In the genomic region with DNA sequence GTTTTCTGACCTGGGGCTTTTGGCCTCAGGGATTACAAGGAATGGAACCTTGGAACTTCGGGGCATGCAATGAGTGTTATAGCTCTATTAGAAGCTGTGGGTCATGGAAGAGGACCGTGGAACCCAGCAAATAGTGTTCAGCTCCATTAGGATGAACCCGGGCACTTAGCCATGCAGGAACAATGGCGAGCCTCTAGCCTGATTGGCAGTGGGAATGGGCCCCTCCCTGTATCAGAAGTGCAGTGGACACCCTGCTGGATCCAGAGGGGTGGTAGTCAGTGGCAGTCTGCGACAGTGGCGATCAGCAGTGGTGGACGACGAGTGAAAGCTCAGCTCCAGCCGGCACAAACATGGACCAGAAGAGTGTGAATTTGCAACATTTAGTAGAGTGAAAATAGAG, we compare ENCODE assay signal across 23 cellular contexts.
DNase-seq lines count a peak whose midpoint lies in the region; ATAC-seq, FAIRE-seq and TF ChIP-seq lines count a peak whose summit lies in the region.
"Had no signal": no experiment of that assay in that cellular context is flagged by ENCODE, and none has a peak within 500 bp of the region (broad histone marks: within the 10 kb centered on the region; RNA-seq: fewer than 3 reads in every experiment).

No MANE protein-coding gene starts in this region.

- H3K36me3 ChIP-seq in OCI-LY3 (replicated peaks; ENCODE audit: low read depth, low read length) (no peaks in the 10 kb centered on the region), H1 (ENCODE audit: control insufficient read depth in 2 of 4, insufficient read depth in 4 of 4, low read length in 3 of 4) (no peaks in the 10 kb centered on the region; a peak in 1 of 8 replicates), vagina (no peaks in the 10 kb centered on the region)
- H3K36me3 ChIP-seq: BE2C, BLaER1 had no signal

- POLR2A ChIA-PET in H1 (lab: Charles Lee; ENCODE audit: partially characterized antibody) = no interaction called here

- no peak overlapping the region for H3K4ac ChIP-seq in H1 (replicated peaks; ENCODE audit: insufficient read length, low read depth, low read length)

- no peak for FAIRE-seq in H1 (lab: Jason Lieb, UNC)
- FAIRE-seq: GM12878, GM12892, GM18507 had no signal

- H3K9me3 ChIP-seq in OCI-LY3 (ENCODE audit: insufficient read depth, low read length) = no peaks in the 10 kb centered on the region
- peaks cover 0 to 5% of the 10 kb centered on the region in 2 experiments; a peak in 2 of 4 replicates for H3K9me3 ChIP-seq in H1 (ENCODE audit: insufficient read depth in 2 of 2, low read depth in 1 of 2, low read length in 1 of 2)
- H3K9me3 ChIP-seq in vagina = no peaks in the 10 kb centered on the region
- H3K9me3 ChIP-seq: BE2C, BLaER1 had no signal

- H3K4me1 ChIP-seq in OCI-LY3 (ENCODE audit: low read length) (no peaks in the 10 kb centered on the region), H1 (replicated peaks in 1 of 4; ENCODE audit: control insufficient read depth in 3 of 4, insufficient read depth in 4 of 4, low read length in 3 of 4) (peaks cover 2 to 9% (median 3%) of the 10 kb centered on the region in 4 experiments; a peak in 5 of 7 replicates), vagina (no peaks in the 10 kb centered on the region)
- H3K4me1 ChIP-seq: BE2C, BLaER1 had no signal

- H3K79me2 ChIP-seq in OCI-LY3 (ENCODE audit: low read length) (no peaks in the 10 kb centered on the region), H1 (ENCODE audit: control insufficient read depth in 1 of 2, insufficient read depth in 2 of 2, low read length in 2 of 2) (no peaks in the 10 kb centered on the region)

- no peak overlapping the region for H4K8ac ChIP-seq in H1 (ENCODE audit: extremely low read depth, insufficient read depth, low read length)

- ATAC-seq in GM21528 (IDR thresholded peaks at IDR 0.05; ENCODE audit: low FRiP score, unreplicated experiment) = no peak
- ATAC-seq: GM12878 had no signal

- CTCF ChIA-PET in H1 (lab: Charles Lee; ENCODE audit: partially characterized antibody) = interaction anchor here (0.6 to 2.2 kb wide), 4 partner anchors 9 to 188 kb away, joined by 3 to 15 read pairs (median 4); no protein-coding TSS in a partner anchor

- no peak overlapping the region for H3K23ac ChIP-seq in H1 (ENCODE audit: insufficient read length)

- peak overlapping the region; percentile 47 for H2BK120ac ChIP-seq in H1 (replicated peaks; ENCODE audit: low read depth, low read length)

- whole genome bisulfite sequencing in H1 (ENCODE audit: extremely low coverage in 1 of 2, insufficient coverage in 1 of 2, insufficient read length in 1 of 2, insufficient replicate concordance in 2 of 2, low coverage in 1 of 2, low lambda C conversion rate in 2 of 2, missing lambda C conversion rate in 1 of 2), 2 experiments = 91% methylated on average over 9 of the region's 9 CpGs; no CpG with 5 or more reads in 1 of the 2 experiments

- H3K56ac ChIP-seq in H1 (replicated peaks; ENCODE audit: insufficient read length, low read depth, low read length) = no peak overlapping the region

- H3K9ac ChIP-seq in OCI-LY3 (ENCODE audit: low read length) (no peak overlapping the region), H1 (replicated peaks in 1 of 4; ENCODE audit: extremely low read depth in 1 of 4, low read depth in 3 of 4, low read length in 3 of 4) (no peak overlapping the region)
- H3K9ac ChIP-seq: BLaER1 had no signal

- TF ChIP-seq POLR2A in H1 (IDR thresholded peaks at IDR 0.05; ENCODE audit: control extremely low read depth in 1 of 2, low read depth in 2 of 2, low read length in 2 of 2) (no peak), vagina (IDR thresholded peaks at IDR 0.05) (no peak)

- no peak for TF ChIP-seq CTCF in OCI-LY3 (IDR thresholded peaks at IDR 0.05; ENCODE audit: low read depth, low read length)
- no peak for TF ChIP-seq CTCF in H1 (IDR thresholded peaks at IDR 0.05; ENCODE audit: control extremely low read depth in 1 of 3, insufficient read depth in 1 of 3, low read depth in 1 of 3, low read length in 3 of 3)
- no peak for TF ChIP-seq CTCF in vagina (IDR thresholded peaks at IDR 0.05)

- no peaks in the 10 kb centered on the region for H3K23me2 ChIP-seq in H1 (ENCODE audit: low read depth, low read length)

- no peak overlapping the region for H3K18ac ChIP-seq in H1 (ENCODE audit: extremely low read depth, low read length)

- no peak overlapping the region for H2AK5ac ChIP-seq in H1 (ENCODE audit: low read depth, low read length)

- no peak for DNase-seq in H1 (ENCODE audit: low read depth in 1 of 2, low spot score in 2 of 2)
- peak; percentile 70 for DNase-seq in posterior vena cava (ENCODE audit: low spot score)
- no peak for DNase-seq in vagina (ENCODE audit: extremely low spot score in 2 of 2)
- no peak for DNase-seq in activated naive CD4-positive, alpha-beta T cell treated with anti-CD3 and anti-CD28 coated beads, Interleukin-2, amount 50 U/mL, for 16 hours
- DNase-seq: 8988T; ACHN; BE2C; C1 segment of cervical spinal cord; CD4-positive, alpha-beta memory T cell; CD4-positive, CD25-positive, alpha-beta regulatory T cell; CD8-positive, alpha-beta memory T cell; COR-L47; DMS 273 treated with DMSO at 0.1 percent for 48 hours; DMS153; DMS53; DMS79; GF-D8 had no signal

- H4K5ac ChIP-seq in H1 (ENCODE audit: insufficient read length, low read depth, low read length) = no peak overlapping the region

- H4K91ac ChIP-seq in H1 (replicated peaks; ENCODE audit: insufficient read length, low read length) = no peak overlapping the region

- H2AFZ ChIP-seq in OCI-LY3 (ENCODE audit: low read depth, low read length) (0 out of 2 replicates have a peak overlapping the region, but pooled peaks have one; percentile 41), H1 (ENCODE audit: low read length) (no peak overlapping the region)

- no peak for TF ChIP-seq EP300 in H1 (IDR thresholded peaks at IDR 0.05; ENCODE audit: borderline replicate concordance in 1 of 2, low read depth in 2 of 2, low read length in 2 of 2)

- H3K4me3 ChIP-seq in OCI-LY3 (ENCODE audit: low read length) = no peak overlapping the region
- H3K4me3 ChIP-seq in H1 (ENCODE audit: extremely low read depth in 1 of 4, insufficient read depth in 2 of 4, low read depth in 3 of 4, low read length in 4 of 4) = no peak overlapping the region
- H3K4me3 ChIP-seq in vagina = no peak overlapping the region
- H3K4me3 ChIP-seq: BLaER1, GM12878 had no signal

- H2BK12ac ChIP-seq in H1 (ENCODE audit: low read depth, low read length) = no peak overlapping the region

- no peak overlapping the region for H2BK5ac ChIP-seq in H1 (ENCODE audit: low read depth, low read length)

- H3K4me2 ChIP-seq in OCI-LY3 (ENCODE audit: low read length) = no peak overlapping the region
- no peak overlapping the region for H3K4me2 ChIP-seq in H1 (ENCODE audit: insufficient read depth in 1 of 2, low read depth in 2 of 2, low read length in 2 of 2)
- H3K4me2 ChIP-seq: BLaER1 had no signal

- no peak overlapping the region for H3K14ac ChIP-seq in H1 (ENCODE audit: insufficient read length)

- H2BK20ac ChIP-seq in H1 (ENCODE audit: low read length) = peak overlapping the region; percentile 89; the same call in 1 of the 2 replicates

- no peaks in the 10 kb centered on the region for H3K27me3 ChIP-seq in OCI-LY3 (ENCODE audit: low read depth, low read length)
- no peaks in the 10 kb centered on the region for H3K27me3 ChIP-seq in H1 (replicated peaks in 1 of 4; ENCODE audit: control insufficient read depth in 3 of 4, extremely low read depth in 1 of 4, insufficient read depth in 3 of 4, low read length in 3 of 4)
- H3K27me3 ChIP-seq in vagina = no peaks in the 10 kb centered on the region
- H3K27me3 ChIP-seq: BE2C, BLaER1 had no signal

- TF ChIP-seq RAD21 in H1 (IDR thresholded peaks at IDR 0.05 in 1 of 2, conservative IDR thresholded peaks at IDR 0.05 in 1 of 2; ENCODE audit: low read depth in 2 of 2, low read length in 2 of 2) = no peak

- H4K20me1 ChIP-seq in OCI-LY3 (ENCODE audit: insufficient read depth, low read length) = no peaks in the 10 kb centered on the region
- H4K20me1 ChIP-seq in H1 (replicated peaks in 1 of 2; ENCODE audit: control insufficient read depth in 1 of 2, insufficient read depth in 2 of 2, low read length in 2 of 2) = no peaks in the 10 kb centered on the region
- H4K20me1 ChIP-seq: BLaER1 had no signal

- no peaks in the 10 kb centered on the region for H3K79me1 ChIP-seq in H1 (ENCODE audit: low read depth, low read length)

- no peak overlapping the region for H3K27ac ChIP-seq in OCI-LY3 (ENCODE audit: low read length)
- H3K27ac ChIP-seq in H1 (ENCODE audit: low read depth, low read length) = no peak overlapping the region
- H3K27ac ChIP-seq in vagina = no peak overlapping the region
- H3K27ac ChIP-seq: BLaER1 had no signal

- intact Hi-C loops in posterior vena cava (cut with DNase I) = no loop called here
- intact Hi-C loops in vagina (cut with DNase I) = no loop called here

- no peak overlapping the region for H2BK15ac ChIP-seq in H1 (ENCODE audit: low read length)

TF ChIP-seq in H1, 55 proteins besides CTCF, POLR2A, EP300 and RAD21 (continues in another document):
- TF ChIP-seq CEBPB (IDR thresholded peaks at IDR 0.05; ENCODE audit: low read depth, low read length) (no peak), BACH1 (IDR thresholded peaks at IDR 0.05; ENCODE audit: low read length) (no peak), SP1 (IDR thresholded peaks at IDR 0.05; ENCODE audit: low read depth, low read length) (no peak), SAP30 (IDR thresholded peaks at IDR 0.05; ENCODE audit: insufficient read depth, insufficient replicate concordance, low read length) (no peak), EGR1 (IDR thresholded peaks at IDR 0.05; ENCODE audit: borderline replicate concordance, low read depth, low read length) (no peak), ZNF274 (IDR thresholded peaks at IDR 0.05; ENCODE audit: borderline replicate concordance, extremely low read depth, low read length) (no peak), SIX5 (IDR thresholded peaks at IDR 0.05; ENCODE audit: low read depth, low read length) (no peak), SIRT6 (IDR thresholded peaks at IDR 0.05; ENCODE audit: low read length) (no peak), TCF12 (IDR thresholded peaks at IDR 0.05; ENCODE audit: low read depth, low read length) (no peak), CREB1 (IDR thresholded peaks at IDR 0.05) (no peak), HDAC6 (IDR thresholded peaks at IDR 0.05; ENCODE audit: low read depth, low read length) (no peak), KDM5A (IDR thresholded peaks at IDR 0.05; ENCODE audit: low read length) (no peak), HDAC2 (IDR thresholded peaks at IDR 0.05; ENCODE audit: borderline replicate concordance in 1 of 2, low read depth in 2 of 2, low read length in 2 of 2) (no peak), SP2 (IDR thresholded peaks at IDR 0.05; ENCODE audit: low read length) (no peak), KDM1A (IDR thresholded peaks at IDR 0.05; ENCODE audit: borderline replicate concordance, low read length) (no peak), NRF1 (IDR thresholded peaks at IDR 0.05; ENCODE audit: low read depth, low read length) (no peak)
- TF ChIP-seq, protein P1, sequence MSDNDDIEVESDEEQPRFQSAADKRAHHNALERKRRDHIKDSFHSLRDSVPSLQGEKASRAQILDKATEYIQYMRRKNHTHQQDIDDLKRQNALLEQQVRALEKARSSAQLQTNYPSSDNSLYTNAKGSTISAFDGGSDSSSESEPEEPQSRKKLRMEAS (IDR thresholded peaks at IDR 0.05) = no peak
